ENCODE assay signal across 10 cellular contexts in genomic region chr19:47187023-47187655, GRCh38. TPM values are rescaled to one million over a fixed set of nuclear protein-coding genes. Genes with fewer than 3 reads are reported as not detected.
DNase-seq lines count a peak whose midpoint lies in the region; ATAC-seq and TF ChIP-seq lines count a peak whose summit lies in the region.
"Had no signal": no experiment of that assay in that cellular context is flagged by ENCODE, and none has a peak within 500 bp of the region (broad histone marks: within the 10 kb centered on the region; RNA-seq: fewer than 3 reads in every experiment).

No MANE protein-coding gene starts in this region.

- H3K27ac ChIP-seq in right atrium auricular region = peak overlapping the region; percentile 1 to 68
- H3K27ac ChIP-seq in heart right ventricle = peak overlapping the region in 1 of 10 donors; percentile 56
- H3K27ac ChIP-seq in endodermal cell (ENCODE audit: low read depth, low read length) = no peak overlapping the region
- peak overlapping the region; percentile 31 for H3K27ac ChIP-seq in upper lobe of right lung

- ATAC-seq in heart right ventricle = no peak
- peak; percentile 9 for ATAC-seq in HG03354 (IDR thresholded peaks at IDR 0.05; ENCODE audit: poor library complexity, severe bottlenecking, unreplicated experiment)
- ATAC-seq in upper lobe of right lung = no peak

- TF ChIP-seq CTCF in right atrium auricular region (IDR thresholded peaks at IDR 0.05) (no peak), heart right ventricle (IDR thresholded peaks at IDR 0.05) (no peak), endodermal cell (conservative IDR thresholded peaks at IDR 0.05) (no peak), upper lobe of right lung (IDR thresholded peaks at IDR 0.05) (no peak), glutamatergic neuron (IDR thresholded peaks at IDR 0.05; ENCODE audit: partially characterized antibody, unreplicated experiment) (no peak)

- 78 to 84% methylated on average over 5 of the region's 5 CpGs for WGBS in heart right ventricle, 2 donors
- WGBS in endodermal cell (ENCODE audit: insufficient coverage in 1 of 2, insufficient read length in 1 of 2), 2 experiments = 90 to 96% methylated on average over 4 to 5 of the region's 5 CpGs

- intact Hi-C loops in heart right ventricle (cut with DNase I) = no loop called here
- intact Hi-C loops in upper lobe of right lung (cut with DNase I) = no loop called here

- H3K36me3 Mint-ChIP-seq in endodermal cell (ENCODE audit: low read depth) (peaks cover 61% of the 10 kb centered on the region), glutamatergic neuron (ENCODE audit: unreplicated experiment) (no peaks in the 10 kb centered on the region)

- H3K9me3 ChIP-seq in right atrium auricular region (no peaks in the 10 kb centered on the region), heart right ventricle (no peaks in the 10 kb centered on the region), endodermal cell (ENCODE audit: control insufficient read depth, low read length) (no peaks in the 10 kb centered on the region), upper lobe of right lung (no peaks in the 10 kb centered on the region)

- no peaks in the 10 kb centered on the region for H3K9me3 Mint-ChIP-seq in endodermal cell
- no peaks in the 10 kb centered on the region for H3K9me3 Mint-ChIP-seq in glutamatergic neuron (ENCODE audit: unreplicated experiment)

- H3K36me3 ChIP-seq in right atrium auricular region = no peaks in the 10 kb centered on the region
- peaks cover 0 to 60% (median 0%) of the 10 kb centered on the region in 9 donors for H3K36me3 ChIP-seq in heart right ventricle
- peaks cover 88% of the 10 kb centered on the region for H3K36me3 ChIP-seq in endodermal cell (ENCODE audit: control insufficient read depth, insufficient read depth, low read length)
- H3K36me3 ChIP-seq in upper lobe of right lung = peaks cover 7% of the 10 kb centered on the region

- H3K4me1 ChIP-seq in right atrium auricular region (peaks cover 0 to 57% of the 10 kb centered on the region in 2 donors), heart right ventricle (peaks cover 7 to 44% (median 37%) of the 10 kb centered on the region in 9 donors), endodermal cell (ENCODE audit: control insufficient read depth, insufficient read depth, low read length) (peaks cover 20% of the 10 kb centered on the region), upper lobe of right lung (peaks cover 32% of the 10 kb centered on the region)

- peak overlapping the region; percentile 56 for H3K27ac Mint-ChIP-seq in endodermal cell
- no peak overlapping the region for H3K27ac Mint-ChIP-seq in glutamatergic neuron (ENCODE audit: unreplicated experiment)

- peaks cover 37% of the 10 kb centered on the region for H3K4me1 Mint-ChIP-seq in endodermal cell
- peaks cover 18% of the 10 kb centered on the region for H3K4me1 Mint-ChIP-seq in glutamatergic neuron (ENCODE audit: low read depth, unreplicated experiment)

- H3K27me3 ChIP-seq in right atrium auricular region (no peaks in the 10 kb centered on the region), heart right ventricle (no peaks in the 10 kb centered on the region), endodermal cell (ENCODE audit: control insufficient read depth, insufficient read depth, low read length, poor library complexity, severe bottlenecking) (no peaks in the 10 kb centered on the region), upper lobe of right lung (no peaks in the 10 kb centered on the region)

- no peak overlapping the region for H3K4me3 ChIP-seq in right atrium auricular region
- H3K4me3 ChIP-seq in heart right ventricle = no peak overlapping the region
- H3K4me3 ChIP-seq in endodermal cell (ENCODE audit: low read length) = no peak overlapping the region
- H3K4me3 ChIP-seq in upper lobe of right lung = no peak overlapping the region

- H3K27me3 Mint-ChIP-seq in endodermal cell (ENCODE audit: insufficient read depth) (no peaks in the 10 kb centered on the region), glutamatergic neuron (ENCODE audit: unreplicated experiment) (no peaks in the 10 kb centered on the region)

- H3K4me3 Mint-ChIP-seq in endodermal cell (no peak overlapping the region), glutamatergic neuron (ENCODE audit: unreplicated experiment) (no peak overlapping the region)

- no peak for DNase-seq in right atrium auricular region (ENCODE audit: low spot score)
- DNase-seq in heart right ventricle = no peak
- no peak for DNase-seq in endodermal cell
- no peak for DNase-seq in upper lobe of right lung
- no peak for DNase-seq in KBM-7
- no peak for DNase-seq in ecto neural progenitor cell (ENCODE audit: low spot score)
- no peak for DNase-seq in glutamatergic neuron
- DNase-seq: NCI-H69, retina had no signal

- in situ Hi-C loops in KBM-7 (cut with MboI; ENCODE audit: low pct_unique_long_range_greater_than_20kb, low sequenced_read_pairs) = no loop called here

- no peak overlapping the region for H3K9ac ChIP-seq in endodermal cell (ENCODE audit: extremely low read depth, low read length, poor library complexity, severe bottlenecking)

RNA-seq across cellular contexts. Expression of gene BBC3, which starts 43.9 kb away (rescaled TPM):
- total RNA-seq in right atrium auricular region (1 to 10 TPM; 2.5 to 2.9 TPM), heart right ventricle (1 to 10 TPM; 2.4 to 5.5 (median 3.5) TPM), endodermal cell (10 to 100 TPM in 1 of 2 donors, 1 to 10 TPM in 1; 8.8 to 13.4 TPM), upper lobe of right lung (20.1 TPM), glutamatergic neuron (ENCODE audit: unreplicated experiment) (37.0 TPM)
- polyA plus RNA-seq in heart right ventricle = 1 to 10 TPM; 4.1 to 6.0 TPM
- 25.1 TPM for polyA plus RNA-seq in endodermal cell (2013, experiment 1 of 2)
- 23.6 TPM for polyA plus RNA-seq in endodermal cell (2013, experiment 2 of 2)

RNA-seq across cellular contexts. Expression of gene SAE1, which starts 56.5 kb away (rescaled TPM):
- total RNA-seq in right atrium auricular region = 10 to 100 TPM; 43.7 to 48.7 TPM
- total RNA-seq in heart right ventricle = 10 to 100 TPM; 32.5 to 53.3 (median 45.5) TPM
- 10 to 100 TPM; 11.9 to 60.2 TPM for polyA plus RNA-seq in heart right ventricle
- total RNA-seq in endodermal cell = 100 to 1,000 TPM; 187 to 240 TPM
- 185 TPM for polyA plus RNA-seq in endodermal cell (2013, experiment 1 of 2)
- polyA plus RNA-seq in endodermal cell (2013, experiment 2 of 2) = 176 TPM
- total RNA-seq in upper lobe of right lung = 57.6 TPM
- 79.9 TPM for total RNA-seq in glutamatergic neuron (ENCODE audit: unreplicated experiment)
